In the genomic region with DNA sequence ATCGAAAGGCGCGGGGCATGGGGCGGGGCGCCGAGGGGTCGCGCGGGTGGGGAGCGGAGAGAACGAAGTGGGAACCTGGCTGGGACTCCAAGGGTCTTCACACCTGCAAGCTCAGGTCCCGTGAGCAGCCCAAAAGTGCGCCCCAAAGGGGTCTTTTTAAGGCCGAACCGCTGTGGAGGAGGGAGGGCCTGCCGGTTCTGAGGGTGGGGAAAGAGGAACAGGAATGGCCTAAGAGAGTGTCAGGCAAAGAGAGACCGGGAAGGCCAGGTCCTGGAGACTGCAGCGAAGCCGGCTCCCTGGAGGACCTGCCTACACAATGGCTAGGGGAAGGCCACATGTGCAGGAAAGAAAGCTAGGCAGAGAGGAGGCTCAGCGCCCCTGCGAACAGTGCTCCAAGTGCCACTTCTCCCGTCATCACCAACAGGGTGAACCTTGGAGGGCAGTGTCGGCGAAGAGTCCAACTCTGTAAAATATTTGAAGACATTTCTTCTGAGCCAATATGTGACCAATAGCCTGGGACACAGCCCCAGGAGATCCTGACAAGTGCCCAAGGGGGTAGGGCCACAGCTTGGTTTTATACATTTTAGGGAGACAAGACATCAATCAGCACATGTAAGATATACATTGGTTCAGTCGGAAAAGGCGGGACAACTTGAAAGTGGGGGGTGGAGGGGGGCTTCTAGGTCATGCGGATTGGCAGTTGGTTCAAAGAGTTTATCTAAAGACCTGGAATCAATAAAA, we compare ENCODE assay signal across 8 cellular contexts. TPM values are rescaled to one million over a fixed set of nuclear protein-coding genes. Genes with fewer than 3 reads are reported as not detected.
DNase-seq lines count a peak whose midpoint lies in the region; TF ChIP-seq lines count a peak whose summit lies in the region.

No MANE protein-coding gene starts in this region.

- H3K9me3 ChIP-seq in OCI-LY3 (ENCODE audit: insufficient read depth, low read length) = no peaks in the 10 kb centered on the region
- H3K9me3 ChIP-seq in effector memory CD4-positive, alpha-beta T cell (ENCODE audit: control insufficient read depth, low read length) = no peaks in the 10 kb centered on the region

- DNase-seq in NCI-H1092 treated with DMSO at 0.1 percent for 48 hours (lab: John Stamatoyannopoulos, UW) (peak; percentile 30), NCI-H1092 (lab: John Stamatoyannopoulos, UW) (no peak), mucosa of gallbladder (ENCODE audit: low spot score) (peak; percentile 16), NCI-H526 treated with DMSO at 0.1 percent for 48 hours (lab: John Stamatoyannopoulos, UW) (no peak), NCI-H1105 treated with DMSO at 0.1 percent for 48 hours (lab: John Stamatoyannopoulos, UW) (no peak), hippocampal formation (lab: John Stamatoyannopoulos, UW) (no peak)
- DNase-seq in effector memory CD4-positive, alpha-beta T cell = no peak

- peak overlapping the region; percentile 67 for H2AFZ ChIP-seq in OCI-LY3 (ENCODE audit: low read depth, low read length)

- H3K27ac ChIP-seq in OCI-LY3 (ENCODE audit: low read length) = no peak overlapping the region
- peak overlapping the region; percentile 51 for H3K27ac ChIP-seq in effector memory CD4-positive, alpha-beta T cell (ENCODE audit: insufficient read depth, low read length, poor library complexity, severe bottlenecking)

- H3K4me1 ChIP-seq in OCI-LY3 (ENCODE audit: low read length) = peaks cover 21% of the 10 kb centered on the region
- H3K4me1 ChIP-seq in effector memory CD4-positive, alpha-beta T cell (ENCODE audit: control insufficient read depth, insufficient read depth, low read length, poor library complexity, severe bottlenecking) = peaks cover 35% of the 10 kb centered on the region

- TF ChIP-seq CTCF in OCI-LY3 (IDR thresholded peaks at IDR 0.05; ENCODE audit: low read depth, low read length) = no peak

- peaks cover 36% of the 10 kb centered on the region for H4K20me1 ChIP-seq in OCI-LY3 (ENCODE audit: insufficient read depth, low read length)

- peak overlapping the region; percentile 82 for H3K4me2 ChIP-seq in OCI-LY3 (ENCODE audit: low read length)

- peaks cover 5% of the 10 kb centered on the region for H3K36me3 ChIP-seq in OCI-LY3 (replicated peaks; ENCODE audit: low read depth, low read length)
- no peaks in the 10 kb centered on the region for H3K36me3 ChIP-seq in effector memory CD4-positive, alpha-beta T cell (ENCODE audit: control insufficient read depth, insufficient read depth, low read length)

- peaks cover 43% of the 10 kb centered on the region for H3K79me2 ChIP-seq in OCI-LY3 (ENCODE audit: low read length)

- peak overlapping the region; percentile 88 for H3K4me3 ChIP-seq in OCI-LY3 (ENCODE audit: low read length)
- H3K4me3 ChIP-seq in effector memory CD4-positive, alpha-beta T cell (ENCODE audit: insufficient read depth, low read depth, low read length, poor library complexity, severe bottlenecking) = peak overlapping the region; percentile 54

- H3K27me3 ChIP-seq in OCI-LY3 (ENCODE audit: low read depth, low read length) = no peaks in the 10 kb centered on the region
- no peaks in the 10 kb centered on the region for H3K27me3 ChIP-seq in effector memory CD4-positive, alpha-beta T cell (replicated peaks; ENCODE audit: control insufficient read depth, insufficient read depth, low read length, poor library complexity, severe bottlenecking)

- H3K9ac ChIP-seq in OCI-LY3 (ENCODE audit: low read length) = peak overlapping the region; percentile 42; the same call in 1 of the 2 replicates

RNA-seq across cellular contexts. Expression of a gene that starts 0.7 kb away (rescaled TPM):
- total RNA-seq in mucosa of gallbladder = 104 TPM

RNA-seq across cellular contexts. Expression of a gene that starts 8.2 kb away (rescaled TPM):
- not detected for total RNA-seq in mucosa of gallbladder

RNA-seq across cellular contexts. Expression of a gene that starts 21.5 kb away (rescaled TPM):
- total RNA-seq in mucosa of gallbladder = 17.3 TPM

RNA-seq across cellular contexts. Expression of a gene that starts 27.2 kb away (rescaled TPM):
- total RNA-seq in mucosa of gallbladder = not detected

RNA-seq across cellular contexts. Expression of a gene that starts 55.6 kb away (rescaled TPM):
- total RNA-seq in mucosa of gallbladder = 130 TPM

Comparison
In these comparisons a context has a peak if more than half of its experiments do, and no peak if none do; other contexts are left out.
1. DNase-seq: peak in NCI-H1092 treated with DMSO at 0.1 percent for 48 hours (single experiment) and mucosa of gallbladder (single experiment); none in NCI-H1092 (single experiment), effector memory CD4-positive, alpha-beta T cell (0 of 3), NCI-H526 treated with DMSO at 0.1 percent for 48 hours (single experiment), NCI-H1105 treated with DMSO at 0.1 percent for 48 hours (single experiment) and hippocampal formation (0 of 2).